ENCODE assay signal across 8 cellular contexts in the genomic region with DNA sequence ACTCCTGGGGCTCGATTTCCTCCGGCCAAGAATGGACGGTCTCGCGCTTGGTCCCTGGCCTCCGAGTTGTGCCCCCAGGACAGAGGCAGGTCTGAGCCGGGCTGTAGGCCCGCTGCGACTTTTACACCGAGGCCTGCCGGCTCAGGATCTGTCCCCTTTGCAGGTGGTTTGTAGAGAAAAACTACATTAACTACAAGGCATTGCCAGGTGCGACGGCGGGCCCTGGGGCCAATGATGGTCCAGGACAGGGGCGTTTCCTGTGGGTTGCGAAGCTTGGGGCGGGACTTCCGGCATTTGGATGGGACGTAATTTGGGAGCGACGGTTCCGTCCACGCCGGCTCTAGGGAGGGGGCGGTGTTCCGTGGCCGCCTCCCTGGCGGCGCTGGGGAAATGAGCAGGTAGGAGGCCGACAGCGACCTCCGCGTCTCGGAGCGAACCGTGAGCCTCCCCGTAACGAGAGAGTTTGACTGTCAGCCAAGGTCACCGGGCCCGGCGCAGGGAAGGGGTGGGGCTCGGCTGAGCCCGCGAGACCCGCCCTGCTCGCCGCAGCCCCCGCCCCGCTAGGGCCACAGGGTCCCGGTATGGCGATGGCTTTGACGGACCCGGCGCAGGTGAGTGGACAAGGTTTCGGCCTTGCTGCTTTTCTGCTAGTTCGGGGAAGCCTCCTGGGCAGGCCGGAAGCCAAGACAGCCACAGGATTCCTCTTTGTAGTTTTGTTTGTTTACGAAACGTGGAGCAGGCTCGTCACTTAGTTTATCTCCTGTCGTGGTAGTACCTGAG. TPM values are rescaled to one million over a fixed set of nuclear protein-coding genes. Genes with fewer than 3 reads are reported as not detected.
DNase-seq lines count a peak whose midpoint lies in the region; ATAC-seq and TF ChIP-seq lines count a peak whose summit lies in the region.

ZNF805 (plus strand) TSS at position 322 of the 780 bp plus-strand sequence; CDS start at position 582, 260 bp downstream.

- H3K9me3 ChIP-seq in suprapubic skin: no peaks in the 10 kb centered on the region

- peaks cover 13% of the 10 kb centered on the region for H3K36me3 ChIP-seq in suprapubic skin

- TF ChIP-seq POLR2A in suprapubic skin (IDR thresholded peaks at IDR 0.05): peak in 1 of 2 donors; percentile 56

- H3K36me3 Mint-ChIP-seq in activated naive CD8-positive, alpha-beta T cell: peaks cover 18% of the 10 kb centered on the region

- H3K4me3 Mint-ChIP-seq in activated naive CD8-positive, alpha-beta T cell: peak within 1 kb of the TSS; percentile 93

- no peaks in the 10 kb centered on the region for H3K9me3 Mint-ChIP-seq in activated naive CD8-positive, alpha-beta T cell (ENCODE audit: low read depth)

- peak within 1 kb of the TSS; percentile 89 for H3K27ac Mint-ChIP-seq in activated naive CD8-positive, alpha-beta T cell

- TF ChIP-seq EP300 in suprapubic skin (IDR thresholded peaks at IDR 0.05): no peak

- H3K27me3 ChIP-seq in suprapubic skin: no peaks in the 10 kb centered on the region

- peak within 1 kb of the TSS; percentile 93 for H3K27ac ChIP-seq in suprapubic skin

- H3K4me1 ChIP-seq in suprapubic skin: peaks cover 17% of the 10 kb centered on the region

- WGBS in suprapubic skin: 0% methylated on average over 18 of the region's 61 CpGs

- ATAC-seq in HG02610 (IDR thresholded peaks at IDR 0.05; ENCODE audit: unreplicated experiment) (peak; percentile 89), SK-N-SH treated with all-trans-retinoic acid at 6 μM for 48 hours (peak; percentile 98)

- H3K4me3 ChIP-seq in suprapubic skin: peak within 1 kb of the TSS; percentile 95

- H3K4me1 Mint-ChIP-seq in activated naive CD8-positive, alpha-beta T cell (ENCODE audit: low read depth): peaks cover 37% of the 10 kb centered on the region

- DNase-seq in GM10266 (ENCODE audit: extremely low spot score) (peak; percentile 95), NCI-H1092 treated with DMSO at 0.1 percent for 48 hours (lab: John Stamatoyannopoulos, UW) (peak; percentile 84), glomerular visceral epithelial cell (ENCODE audit: extremely low spot score) (peak; percentile 91), occipital lobe (lab: John Stamatoyannopoulos, UW) (peak; percentile 92), suprapubic skin (ENCODE audit: low spot score in 2 of 2) (peak; percentile 97 to 98)

- no peak for TF ChIP-seq CTCF in GM10266 (IDR thresholded peaks at IDR 0.05; ENCODE audit: control insufficient read depth, insufficient read depth, low read depth, missing control alignments)
- peak in 1 of 2 donors; percentile 18 for TF ChIP-seq CTCF in suprapubic skin (IDR thresholded peaks at IDR 0.05)

- H3K27me3 Mint-ChIP-seq in activated naive CD8-positive, alpha-beta T cell: no peaks in the 10 kb centered on the region

TF ChIP-seq in SK-N-SH treated with all-trans-retinoic acid at 6 μM for 48 hours, 23 proteins besides CTCF, POLR2A, EP300 and RAD21:
- TF ChIP-seq PATZ1 (CRISPR knock-in tag; IDR thresholded peaks at IDR 0.05; ENCODE audit: borderline replicate concordance): 0 out of 2 replicates have a peak, but pooled peaks have one; percentile 35
- TF ChIP-seq ZFP3 (CRISPR knock-in tag; IDR thresholded peaks at IDR 0.05): no peak

RNA-seq across cellular contexts. Expression of gene ZNF805, which starts in this region (rescaled TPM):
- total RNA-seq in occipital lobe: 34.2 TPM
- 10 to 100 TPM; 18.0 to 24.6 (median 18.9) TPM for total RNA-seq in suprapubic skin

Comparison
In these comparisons a context has a peak if more than half of its experiments do, and no peak if none do; other contexts are left out.
1. Peak in every context shown above with its lines: DNase-seq, ATAC-seq, H3K4me3 ChIP-seq and H3K27ac ChIP-seq.